In the genomic region with DNA sequence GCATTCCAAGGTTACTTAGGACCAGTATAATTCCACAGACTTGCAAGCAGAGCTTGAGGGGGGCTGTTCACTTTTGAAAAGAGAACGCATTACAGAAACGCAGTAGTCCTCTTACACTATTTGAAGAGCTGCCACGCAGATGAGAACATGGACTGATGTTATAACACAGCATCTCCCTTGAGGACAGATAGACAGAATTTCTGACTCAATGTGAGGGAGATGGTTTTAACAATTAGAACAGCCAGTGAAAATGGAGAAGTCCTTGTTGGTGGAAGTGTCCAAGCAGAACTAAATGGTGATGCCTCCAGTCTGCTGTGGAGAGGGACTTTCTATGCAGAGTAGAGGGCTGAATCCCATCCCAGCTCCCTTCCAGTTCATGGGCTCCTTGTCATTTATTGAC, we compare ENCODE assay signal across 30 cellular contexts.
"Had no signal": no experiment of that assay in that cellular context is flagged by ENCODE, and none has a peak within 500 bp of the region (broad histone marks: within the 10 kb centered on the region; RNA-seq: fewer than 3 reads in every experiment).

No MANE protein-coding gene starts in this region.

- H3K4me1 Mint-ChIP-seq: activated CD4-positive, alpha-beta T cell treated with anti-CD3 and anti-CD28 coated beads for 36 hours; activated CD8-positive, alpha-beta memory T cell treated with anti-CD3 and anti-CD28 coated beads, Interleukin-2, amount 10 ng/mL, durations not matched to agents 7 days and 5 days had no signal

- H3K4me3 Mint-ChIP-seq: activated CD4-positive, alpha-beta T cell treated with anti-CD3 and anti-CD28 coated beads for 36 hours; activated CD8-positive, alpha-beta memory T cell treated with anti-CD3 and anti-CD28 coated beads, Interleukin-2, amount 10 ng/mL, durations not matched to agents 7 days and 5 days; activated CD8-positive, alpha-beta T cell treated with anti-CD3 and anti-CD28 coated beads, Interleukin-2, amount 10 ng/mL, durations not matched to agents 7 days and 5 days; activated T-cell treated with anti-CD3 and anti-CD28 coated beads, Interleukin-2, amount 50 U/mL, for 72 hours; central memory CD8-positive, alpha-beta T cell; nephron progenitor cell; stimulated activated memory B cell treated with anti-CD40 and anti-IgM and Interleukin-4, amounts not matched to agents 10 μg/mL and 1 μg/mL and 100 μg/mL, for 72 hours; T-helper 2 cell treated with Interferon-gamma antibody and Interleukin-4, amounts not matched to agents 5 μg/mL and 100 μg/mL, for 36 hours had no signal

- H3K9me3 ChIP-seq: breast epithelium, gastrocnemius medialis, left ventricle myocardium inferior, neutrophil, ovary, right lobe of liver, stomach, suprapubic skin, tibial artery, upper lobe of right lung had no signal

- H3K9me3 Mint-ChIP-seq: activated naive CD4-positive, alpha-beta T cell treated with anti-CD3 and anti-CD28 coated beads, Interleukin-2, amount 50 U/mL, for 72 hours; activated T-cell treated with anti-CD3 and anti-CD28 coated beads, Interleukin-2, amount 50 U/mL, for 72 hours; central memory CD8-positive, alpha-beta T cell; nephron progenitor cell; stimulated activated memory B cell treated with anti-CD40 and anti-IgM and Interleukin-4, amounts not matched to agents 10 μg/mL and 1 μg/mL and 100 μg/mL, for 72 hours; T-helper 2 cell treated with Interferon-gamma antibody and Interleukin-4, amounts not matched to agents 5 μg/mL and 100 μg/mL, for 36 hours had no signal

- H3K4me1 ChIP-seq: breast epithelium, tibial artery had no signal

- H3K27me3 Mint-ChIP-seq: activated CD4-positive, alpha-beta T cell treated with anti-CD3 and anti-CD28 coated beads for 36 hours; activated CD8-positive, alpha-beta memory T cell treated with anti-CD3 and anti-CD28 coated beads, Interleukin-2, amount 10 ng/mL, durations not matched to agents 7 days and 5 days; central memory CD8-positive, alpha-beta T cell; progenitor cell of endocrine pancreas; stimulated activated memory B cell treated with anti-CD40 and anti-IgM and Interleukin-4, amounts not matched to agents 10 μg/mL and 1 μg/mL and 100 μg/mL, for 72 hours had no signal

- H3K4me3 ChIP-seq: breast epithelium, gastrocnemius medialis, left ventricle myocardium inferior, lung, ovary, right lobe of liver, skin epidermis, stomach, suprapubic skin, tibial artery, upper lobe of right lung had no signal

- H3K27ac Mint-ChIP-seq: activated CD4-positive, alpha-beta T cell treated with anti-CD3 and anti-CD28 coated beads for 36 hours; activated CD8-positive, alpha-beta memory T cell treated with anti-CD3 and anti-CD28 coated beads, Interleukin-2, amount 10 ng/mL, durations not matched to agents 7 days and 5 days; activated CD8-positive, alpha-beta T cell treated with anti-CD3 and anti-CD28 coated beads, Interleukin-2, amount 10 ng/mL, durations not matched to agents 7 days and 5 days; activated naive CD4-positive, alpha-beta T cell treated with anti-CD3 and anti-CD28 coated beads, Interleukin-2, amount 50 U/mL, for 72 hours; activated T-cell treated with anti-CD3 and anti-CD28 coated beads, Interleukin-2, amount 50 U/mL, for 72 hours; nephron progenitor cell; progenitor cell of endocrine pancreas; stimulated activated memory B cell treated with anti-CD40 and anti-IgM and Interleukin-4, amounts not matched to agents 10 μg/mL and 1 μg/mL and 100 μg/mL, for 72 hours; T-helper 2 cell treated with Interferon-gamma antibody and Interleukin-4, amounts not matched to agents 5 μg/mL and 100 μg/mL, for 36 hours had no signal

- DNase-seq: activated CD4-positive, alpha-beta T cell treated with anti-CD3 and anti-CD28 coated beads for 36 hours; activated CD4-positive, CD25-positive, alpha-beta regulatory T cell; activated CD8-positive, alpha-beta memory T cell treated with anti-CD3 and anti-CD28 coated beads, Interleukin-2, amount 10 ng/mL, durations not matched to agents 7 days and 5 days; activated CD8-positive, alpha-beta T cell treated with anti-CD3 and anti-CD28 coated beads, Interleukin-2, amount 10 ng/mL, durations not matched to agents 7 days and 5 days; activated naive CD4-positive, alpha-beta T cell; activated T-cell treated with anti-CD3 and anti-CD28 coated beads, Interleukin-2, amount 50 U/mL, for 72 hours; dermis blood vessel endothelial cell; effector CD4-positive, alpha-beta T cell; gastrocnemius medialis; glutamatergic neuron; islet precursor cell; left ventricle myocardium inferior; nephron progenitor cell; ovary; right lobe of liver; stimulated activated CD4-positive, alpha-beta T cell treated with anti-CD3 and anti-CD28 coated beads, Interleukin-12 subunit alpha, Interleukin-12 subunit beta, amount 100 ng/mL, for 4 hours; stimulated activated CD4-positive, alpha-beta T cell treated with anti-CD3 and anti-CD28 coated beads, Interleukin-4, amount 100 ng/mL, for 24 hours; stomach; tibial artery; upper lobe of right lung had no signal

- ATAC-seq: activated CD4-positive, alpha-beta T cell treated with anti-CD3 and anti-CD28 coated beads for 36 hours; activated CD8-positive, alpha-beta memory T cell treated with anti-CD3 and anti-CD28 coated beads, Interleukin-2, amount 10 ng/mL, durations not matched to agents 7 days and 5 days; activated CD8-positive, alpha-beta T cell treated with anti-CD3 and anti-CD28 coated beads, Interleukin-2, amount 10 ng/mL, durations not matched to agents 7 days and 5 days; activated naive CD4-positive, alpha-beta T cell treated with anti-CD3 and anti-CD28 coated beads, Interleukin-2, amount 50 U/mL, for 72 hours; activated T-cell treated with anti-CD3 and anti-CD28 coated beads, Interleukin-2, amount 50 U/mL, for 72 hours; gastrocnemius medialis; stimulated activated memory B cell treated with anti-CD40 and anti-IgM and Interleukin-4, amounts not matched to agents 10 μg/mL and 1 μg/mL and 100 μg/mL, for 72 hours; upper lobe of right lung had no signal

- H3K36me3 ChIP-seq: breast epithelium, ovary had no signal
